23 cellular contexts compared by ENCODE assay signal in the genomic region with DNA sequence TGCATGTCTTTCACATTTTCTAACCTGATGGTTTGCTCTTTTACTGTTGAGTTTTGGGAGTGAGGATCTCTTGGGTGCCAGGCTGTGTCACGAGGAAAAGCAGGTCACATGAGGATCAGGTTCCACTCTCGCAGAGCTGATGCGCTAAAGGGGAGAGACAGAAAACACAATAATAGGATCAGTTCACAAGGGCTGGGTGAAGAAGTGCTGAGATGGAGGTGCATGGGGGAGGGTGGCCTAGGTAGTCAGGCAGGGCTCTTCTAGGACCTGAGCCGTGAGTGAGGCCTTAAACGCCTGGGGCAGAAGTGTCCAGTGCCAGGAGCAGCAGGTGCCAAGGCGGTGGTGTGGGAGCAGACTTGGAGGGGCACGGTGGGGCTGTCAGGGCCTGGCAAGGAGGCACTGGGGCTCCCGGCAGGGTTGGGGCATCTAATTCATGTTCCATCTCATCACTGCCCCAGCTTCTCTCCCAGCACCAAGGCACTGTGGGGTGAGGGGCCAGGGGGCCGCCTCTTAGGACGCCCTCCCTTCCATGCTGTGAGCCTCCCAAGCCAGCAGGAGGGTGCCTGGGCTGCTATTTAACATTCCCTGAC. TPM values are rescaled to one million over a fixed set of nuclear protein-coding genes. Genes with fewer than 3 reads are reported as not detected.
A peak's percentile ranks its signal among the peaks of the same experiment; 100 is the strongest.
DNase-seq lines count a peak whose midpoint lies in the region; ATAC-seq, FAIRE-seq and TF ChIP-seq lines count a peak whose summit lies in the region.
"Had no signal": no experiment of that assay in that cellular context is flagged by ENCODE, and none has a peak within 500 bp of the region (broad histone marks: within the 10 kb centered on the region; RNA-seq: fewer than 3 reads in every experiment).

No MANE protein-coding gene starts in this region.

- DNase-seq in NCI-H345 (lab: John Stamatoyannopoulos, UW) (peak; percentile 29), NCI-H345 treated with DMSO at 0.1 percent for 48 hours (lab: John Stamatoyannopoulos, UW; ENCODE audit: unreplicated experiment) (no peak), NCI-H82 (lab: John Stamatoyannopoulos, UW) (peak; percentile 78), left lobe of liver (ENCODE audit: low spot score) (no peak), urothelium cell line (ENCODE audit: low spot score) (no peak), HEK293T (ENCODE audit: extremely low spot score) (no peak), dedifferentiated amniotic fluid mesenchymal stem cell (ENCODE audit: extremely low spot score) (no peak)
- DNase-seq: activated CD4-positive, alpha-beta memory T cell treated with anti-CD3 and anti-CD28 coated beads for 36 hours; activated naive CD8-positive, alpha-beta T cell treated with anti-CD3 and anti-CD28 coated beads for 36 hours; Calu3; cerebellar nuclear complex; EL; NCI-H1436; occipital lobe; Peyer's patch; SJCRH30; stimulated activated CD4-positive, alpha-beta T cell treated with anti-CD3 and anti-CD28 coated beads, Interleukin-1b, Interleukin-23, amount 100 ng/mL, for 48 hours had no signal

- POLR2A ChIA-PET in HEK293T (lab: Yijun Ruan, JAX): no interaction called here

- CTCF ChIA-PET in HEK293T (lab: Yijun Ruan, JAX): interaction anchor here (1.2 kb wide), 1 partner anchor 79 kb away, joined by 3 read pairs; no protein-coding TSS in a partner anchor

- peak; percentile 11 for ATAC-seq in left lobe of liver
- ATAC-seq in GM21360 (IDR thresholded peaks at IDR 0.05; ENCODE audit: unreplicated experiment): no peak

- FAIRE-seq in urothelium cell line (lab: Jason Lieb, UNC): peak; percentile 5
- FAIRE-seq: astrocyte, GM12892, H54, small intestine had no signal

TF ChIP-seq in HEK293T, 16 proteins besides CTCF, POLR2A, EP300 and RAD21:
- TF ChIP-seq FOXK2 (IDR thresholded peaks at IDR 0.05) (no peak), SUZ12 (IDR thresholded peaks at IDR 0.05) (no peak), ARNT (IDR thresholded peaks at IDR 0.05) (no peak), LEF1 (IDR thresholded peaks at IDR 0.05; ENCODE audit: borderline replicate concordance) (no peak), SP1 (IDR thresholded peaks at IDR 0.05) (no peak), FOXM1 (IDR thresholded peaks at IDR 0.05; ENCODE audit: borderline replicate concordance) (no peak), FOXA1 (IDR thresholded peaks at IDR 0.05) (no peak), ZNF384 (IDR thresholded peaks at IDR 0.05) (no peak), TARDBP (IDR thresholded peaks at IDR 0.05) (no peak), HDGF (IDR thresholded peaks at IDR 0.05; ENCODE audit: borderline replicate concordance) (no peak), ELF4 (IDR thresholded peaks at IDR 0.05) (no peak), BHLHE40 (IDR thresholded peaks at IDR 0.05; ENCODE audit: borderline replicate concordance) (no peak), CTBP1 (IDR thresholded peaks at IDR 0.05; ENCODE audit: borderline replicate concordance) (no peak), NFRKB (IDR thresholded peaks at IDR 0.05) (no peak), L3MBTL2 (conservative IDR thresholded peaks at IDR 0.05) (no peak)
- TF ChIP-seq, protein P1, sequence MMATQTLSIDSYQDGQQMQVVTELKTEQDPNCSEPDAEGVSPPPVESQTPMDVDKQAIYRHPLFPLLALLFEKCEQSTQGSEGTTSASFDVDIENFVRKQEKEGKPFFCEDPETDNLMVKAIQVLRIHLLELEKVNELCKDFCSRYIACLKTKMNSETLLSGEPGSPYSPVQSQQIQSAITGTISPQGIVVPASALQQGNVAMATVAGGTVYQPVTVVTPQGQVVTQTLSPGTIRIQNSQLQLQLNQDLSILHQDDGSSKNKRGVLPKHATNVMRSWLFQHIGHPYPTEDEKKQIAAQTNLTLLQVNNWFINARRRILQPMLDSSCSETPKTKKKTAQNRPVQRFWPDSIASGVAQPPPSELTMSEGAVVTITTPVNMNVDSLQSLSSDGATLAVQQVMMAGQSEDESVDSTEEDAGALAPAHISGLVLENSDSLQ (IDR thresholded peaks at IDR 0.05): no peak

RNA-seq across cellular contexts. Expression of a gene that starts 9.3 kb away (rescaled TPM):
- 1.6 TPM for total RNA-seq in left lobe of liver
- total RNA-seq: activated CD4-positive, alpha-beta memory T cell treated with anti-CD3 and anti-CD28 coated beads for 36 hours; activated naive CD8-positive, alpha-beta T cell treated with anti-CD3 and anti-CD28 coated beads for 36 hours; lung microvascular endothelial cell; SJCRH30 had no signal

RNA-seq across cellular contexts. Expression of a gene that starts 32.2 kb away (rescaled TPM):
- total RNA-seq in left lobe of liver: 1.1 TPM

Comparison
In these comparisons a context has a peak if more than half of its experiments do, and no peak if none do; other contexts are left out.
1. DNase-seq: peak in NCI-H345 (single experiment) and NCI-H82 (single experiment); none in NCI-H345 treated with DMSO at 0.1 percent for 48 hours (single experiment), left lobe of liver (single experiment), urothelium cell line (single experiment), HEK293T (single experiment) and dedifferentiated amniotic fluid mesenchymal stem cell (single experiment).